Comparison of ENCODE assay signal across 8 cellular contexts in genomic region chr16:15672514-15673167, GRCh38. TPM values are rescaled to one million over a fixed set of nuclear protein-coding genes. Genes with fewer than 3 reads are reported as not detected.
DNase-seq lines count a peak whose midpoint lies in the region; ATAC-seq and TF ChIP-seq lines count a peak whose summit lies in the region.

No MANE protein-coding gene starts in this region.

- H3K4me3 Mint-ChIP-seq in CD8-positive, alpha-beta T cell = peak overlapping the region; percentile 66

- peak overlapping the region; percentile 13 for H3K9ac ChIP-seq in mucosa of stomach (ENCODE audit: low read length)

- H3K36me3 Mint-ChIP-seq in CD8-positive, alpha-beta T cell = peaks cover 60% of the 10 kb centered on the region

- peaks cover 36% of the 10 kb centered on the region for H3K4me1 ChIP-seq in CD8-positive, alpha-beta T cell (ENCODE audit: insufficient read depth, low read length)
- H3K4me1 ChIP-seq in mucosa of stomach (ENCODE audit: control insufficient read depth, insufficient read depth, low read length) = peaks cover 13% of the 10 kb centered on the region

- H3K9me3 Mint-ChIP-seq in CD8-positive, alpha-beta T cell = no peaks in the 10 kb centered on the region

- peak; percentile 92 for ATAC-seq in CD8-positive, alpha-beta T cell
- no peak for ATAC-seq in HG03521 (IDR thresholded peaks at IDR 0.05; ENCODE audit: unreplicated experiment)

- peaks cover 41% of the 10 kb centered on the region for H3K4me1 Mint-ChIP-seq in CD8-positive, alpha-beta T cell (ENCODE audit: low read depth)

- no peak overlapping the region for H3K4me3 ChIP-seq in CD8-positive, alpha-beta T cell (ENCODE audit: low read depth, low read length)
- no peak overlapping the region for H3K4me3 ChIP-seq in mucosa of stomach (ENCODE audit: low read length)

- intact Hi-C loops in CD8-positive, alpha-beta T cell (cut with DNase I, micrococcal nuclease) = loop anchor here (1.0 to 2.0 kb wide), 4 partner anchors 22 to 30 kb away; partner anchors contain the start of genes MARF1 (in 2 of the 2) and NDE1 (in 2 of the 2)

- no peaks in the 10 kb centered on the region for H3K27me3 Mint-ChIP-seq in CD8-positive, alpha-beta T cell (ENCODE audit: low read depth)

- peak overlapping the region; percentile 87 for H3K27ac ChIP-seq in CD8-positive, alpha-beta T cell (ENCODE audit: low read depth, low read length)
- peak overlapping the region; percentile 99 for H3K27ac ChIP-seq in epithelial cell of prostate

- H3K27ac Mint-ChIP-seq in CD8-positive, alpha-beta T cell = peak overlapping the region; percentile 92

- CTCF ChIA-PET in CD8-positive, alpha-beta T cell (lab: Charles Lee) = interaction anchor here (1.0 to 1.3 kb wide), 2 partner anchors 30 to 31 kb away, joined by 3 read pairs; partner anchors contain the start of gene MARF1

- H3K9me3 ChIP-seq in CD8-positive, alpha-beta T cell (ENCODE audit: low read length) = no peaks in the 10 kb centered on the region
- H3K9me3 ChIP-seq in mucosa of stomach (ENCODE audit: control insufficient read depth, low read length) = no peaks in the 10 kb centered on the region

- H3K36me3 ChIP-seq in CD8-positive, alpha-beta T cell (ENCODE audit: insufficient read depth, low read length) = peaks cover 28% of the 10 kb centered on the region
- peaks cover 10% of the 10 kb centered on the region for H3K36me3 ChIP-seq in mucosa of stomach (ENCODE audit: control insufficient read depth, insufficient read depth, low read length)

- no peak for TF ChIP-seq CTCF in CD8-positive, alpha-beta T cell (IDR thresholded peaks at IDR 0.05)

- POLR2A ChIA-PET in CD8-positive, alpha-beta T cell (lab: Charles Lee) = interaction anchor here (1.6 to 3.9 kb wide), 5 partner anchors 14 to 216 kb away, joined by 3 to 27 read pairs (median 9); partner anchors contain the start of genes CEP20 and MARF1

- DNase-seq in CD8-positive, alpha-beta T cell = peak; percentile 52 to 88 (median 73)
- DNase-seq in NCI-H345 (lab: John Stamatoyannopoulos, UW) = peak; percentile 92
- DNase-seq in activated CD8-positive, alpha-beta memory T cell treated with anti-CD3 and anti-CD28 coated beads, Interleukin-2, amount 50 U/mL, for 48 hours = peak; percentile 68
- DNase-seq in epithelial cell of prostate (ENCODE audit: low read depth, low spot score) = peak; percentile 96
- DNase-seq in stimulated activated CD8-positive, alpha-beta memory T cell treated with anti-CD3 and anti-CD28 coated beads, Interleukin-4, amount 100 ng/mL, for 48 hours = peak; percentile 67
- DNase-seq in DMS 273 treated with DMSO at 0.1 percent for 48 hours (lab: John Stamatoyannopoulos, UW) = no peak

- no peaks in the 10 kb centered on the region for H3K27me3 ChIP-seq in CD8-positive, alpha-beta T cell (ENCODE audit: insufficient read depth, low read length)
- H3K27me3 ChIP-seq in mucosa of stomach (ENCODE audit: control insufficient read depth, insufficient read depth, low read length) = no peaks in the 10 kb centered on the region

RNA-seq across cellular contexts. Expression of gene NDE1, which starts 22.6 kb away (rescaled TPM):
- 100 to 1,000 TPM; 113 to 119 TPM for total RNA-seq in CD8-positive, alpha-beta T cell

RNA-seq across cellular contexts. Expression of gene MARF1, which starts 29.7 kb away (rescaled TPM):
- total RNA-seq in CD8-positive, alpha-beta T cell = 100 to 1,000 TPM; 169 to 176 TPM
